ENCODE assay signal across 13 cellular contexts in genomic region chr1:243667591-243667990, GRCh38.
DNase-seq lines count a peak whose midpoint lies in the region; ATAC-seq and TF ChIP-seq lines count a peak whose summit lies in the region.
"Had no signal": no experiment of that assay in that cellular context is flagged by ENCODE, and none has a peak within 500 bp of the region (broad histone marks: within the 10 kb centered on the region; RNA-seq: fewer than 3 reads in every experiment).

No MANE protein-coding gene starts in this region.

- ATAC-seq in GM18867 (IDR thresholded peaks at IDR 0.05; ENCODE audit: unreplicated experiment) (peak; percentile 78), GM21786 (IDR thresholded peaks at IDR 0.05; ENCODE audit: unreplicated experiment) (peak; percentile 68), HG03520 (IDR thresholded peaks at IDR 0.05; ENCODE audit: unreplicated experiment) (peak; percentile 72), memory B cell (ENCODE audit: low read depth) (no peak), aorta (ENCODE audit: low FRiP score) (no peak)
- ATAC-seq in natural killer cell treated with Interleukin-12 subunit alpha and Interleukin-12 subunit beta and Interleukin-15 and Interleukin-18, amount 100 ng/mL, for 72 hours, result no peak
- ATAC-seq: left lobe of liver had no signal

- H3K27ac Mint-ChIP-seq in memory B cell, result peak overlapping the region; percentile 8
- H3K27ac Mint-ChIP-seq in natural killer cell treated with Interleukin-12 subunit alpha and Interleukin-12 subunit beta and Interleukin-15 and Interleukin-18, amount 100 ng/mL, for 72 hours, result peak overlapping the region in 1 of 2 donors; percentile 6
- H3K27ac Mint-ChIP-seq: HFFc6 had no signal

- no peaks in the 10 kb centered on the region for H3K27me3 Mint-ChIP-seq in memory B cell
- no peaks in the 10 kb centered on the region for H3K27me3 Mint-ChIP-seq in natural killer cell treated with Interleukin-12 subunit alpha and Interleukin-12 subunit beta and Interleukin-15 and Interleukin-18, amount 100 ng/mL, for 72 hours

- H3K27ac ChIP-seq in aorta (ENCODE audit: low read depth in 1 of 2, low read length in 2 of 2), result no peak overlapping the region
- H3K27ac ChIP-seq: BLaER1 treated with 17β-estradiol and CSF1 and Interleukin-3, amounts not matched to agents 10 nM and 100 nM had no signal

- H3K4me3 ChIP-seq in aorta (ENCODE audit: low read length in 2 of 2), result no peak overlapping the region
- H3K4me3 ChIP-seq in lower leg skin (ENCODE audit: low read depth, poor library complexity, severe bottlenecking), result no peak overlapping the region
- H3K4me3 ChIP-seq: BLaER1 treated with 17β-estradiol and CSF1 and Interleukin-3, amounts not matched to agents 10 nM and 100 nM had no signal

- H3K4me3 Mint-ChIP-seq in memory B cell, result no peak overlapping the region
- no peak overlapping the region for H3K4me3 Mint-ChIP-seq in natural killer cell treated with Interleukin-12 subunit alpha and Interleukin-12 subunit beta and Interleukin-15 and Interleukin-18, amount 100 ng/mL, for 72 hours
- H3K4me3 Mint-ChIP-seq: HFFc6 had no signal

- no peak for TF ChIP-seq CTCF in lower leg skin (IDR thresholded peaks at IDR 0.05)

- H3K4me1 Mint-ChIP-seq in memory B cell, result peaks cover 2% of the 10 kb centered on the region
- peaks cover 20% of the 10 kb centered on the region in 2 donors for H3K4me1 Mint-ChIP-seq in natural killer cell treated with Interleukin-12 subunit alpha and Interleukin-12 subunit beta and Interleukin-15 and Interleukin-18, amount 100 ng/mL, for 72 hours (ENCODE audit: low read depth in 2 of 2)

- no peaks in the 10 kb centered on the region for H3K4me1 ChIP-seq in aorta (ENCODE audit: control insufficient read depth in 1 of 2, insufficient read depth in 2 of 2, low read length in 2 of 2)

- intact Hi-C loops in aorta (cut with DNase I) (no loop called here), lower leg skin (cut with DNase I; ENCODE audit: low total_unique reads) (no loop called here)

- WGBS in aorta, 2 donors, result 95 to 98% methylated on average over 2 of the region's 2 CpGs
- WGBS in lower leg skin, 2 donors, result 81 to 90% methylated on average over 2 of the region's 2 CpGs

- H3K36me3 ChIP-seq in aorta (ENCODE audit: control insufficient read depth in 1 of 2, insufficient read depth in 2 of 2, low read length in 1 of 2), result no peaks in the 10 kb centered on the region

- H3K9me3 ChIP-seq in aorta (ENCODE audit: control insufficient read depth, low read length), result no peaks in the 10 kb centered on the region
- H3K9me3 ChIP-seq: BLaER1 treated with 17β-estradiol and CSF1 and Interleukin-3, amounts not matched to agents 10 nM and 100 nM had no signal

- no peaks in the 10 kb centered on the region for H3K9me3 Mint-ChIP-seq in memory B cell
- H3K9me3 Mint-ChIP-seq in natural killer cell treated with Interleukin-12 subunit alpha and Interleukin-12 subunit beta and Interleukin-15 and Interleukin-18, amount 100 ng/mL, for 72 hours, result no peaks in the 10 kb centered on the region
- H3K9me3 Mint-ChIP-seq: HFFc6 had no signal

- H3K27me3 ChIP-seq in aorta (ENCODE audit: control insufficient read depth in 1 of 2, insufficient read depth in 2 of 2, low read length in 1 of 2), result no peaks in the 10 kb centered on the region
- H3K27me3 ChIP-seq: BLaER1 treated with 17β-estradiol and CSF1 and Interleukin-3, amounts not matched to agents 10 nM and 100 nM had no signal

- peaks cover 28% of the 10 kb centered on the region for H3K36me3 Mint-ChIP-seq in memory B cell
- no peaks in the 10 kb centered on the region for H3K36me3 Mint-ChIP-seq in natural killer cell treated with Interleukin-12 subunit alpha and Interleukin-12 subunit beta and Interleukin-15 and Interleukin-18, amount 100 ng/mL, for 72 hours

- no peak for TF ChIP-seq POLR2A in lower leg skin (IDR thresholded peaks at IDR 0.05)

- no peak for DNase-seq in memory B cell (ENCODE audit: low spot score in 2 of 2)
- no peak for DNase-seq in natural killer cell treated with Interleukin-12 subunit alpha and Interleukin-12 subunit beta and Interleukin-15 and Interleukin-18, amount 100 ng/mL, for 72 hours (ENCODE audit: low spot score)
- no peak for DNase-seq in aorta
- DNase-seq in NCI-H2029 (lab: John Stamatoyannopoulos, UW), result no peak
- no peak for DNase-seq in lower leg skin (ENCODE audit: low spot score in 2 of 2)
- DNase-seq: activated CD4-positive, alpha-beta T cell treated with anti-CD3 and anti-CD28 coated beads for 48 hours; HFFc6; NCI-H345 had no signal

Comparison
In these comparisons a context has a peak if more than half of its experiments do, and no peak if none do; other contexts are left out.
1. ATAC-seq: peak in GM18867 (single experiment), GM21786 (single experiment) and HG03520 (single experiment); none in memory B cell (single experiment), natural killer cell treated with Interleukin-12 subunit alpha and Interleukin-12 subunit beta and Interleukin-15 and Interleukin-18, amount 100 ng/mL, for 72 hours (0 of 2) and aorta (single experiment).